Comparison of ENCODE assay signal across 14 cellular contexts in genomic region chr11:2677127-2677526, GRCh38. TPM values are rescaled to one million over a fixed set of nuclear protein-coding genes. Genes with fewer than 3 reads are reported as not detected.
DNase-seq lines count a peak whose midpoint lies in the region; ATAC-seq, FAIRE-seq and TF ChIP-seq lines count a peak whose summit lies in the region.
"Had no signal": no experiment of that assay in that cellular context is flagged by ENCODE, and none has a peak within 500 bp of the region (broad histone marks: within the 10 kb centered on the region; RNA-seq: fewer than 3 reads in every experiment).

No MANE protein-coding gene starts in this region.

- SMC1A ChIA-PET in GM12878 (lab: Charles Lee; ENCODE audit: uncharacterized antibody, unreplicated experiment), result no interaction called here

- no peak overlapping the region for H3K27ac ChIP-seq in HEK293 (ENCODE audit: extremely low read depth, low read depth, low read length)
- H3K27ac ChIP-seq in GM12878 (ENCODE audit: control insufficient read depth, insufficient read depth), result no peak overlapping the region
- no peak overlapping the region for H3K27ac ChIP-seq in mammary epithelial cell (ENCODE audit: insufficient read depth, low read depth, low read length)

- CTCF ChIA-PET in HEK293 (lab: Yijun Ruan, JAX) (no interaction called here), GM12878 (lab: Yijun Ruan, JAX) (no interaction called here), mammary epithelial cell (lab: Charles Lee; ENCODE audit: low non-redundant PET) (no interaction called here)

- H3K27me3 ChIP-seq in GM12878 (replicated peaks in 1 of 2; ENCODE audit: control insufficient read depth in 2 of 2, insufficient read depth in 2 of 2, low read length in 1 of 2), result no peaks in the 10 kb centered on the region
- H3K27me3 ChIP-seq in mammary epithelial cell (ENCODE audit: insufficient read depth, low read length), result no peaks in the 10 kb centered on the region

- 5% methylated on average over 1 of the region's 1 CpG for WGBS in GM12878 (ENCODE audit: insufficient coverage, insufficient replicate concordance, low lambda C conversion rate, missing lambda C conversion rate)
- 25% methylated on average over 1 of the region's 1 CpG for WGBS in mammary epithelial cell (ENCODE audit: low coverage, missing lambda C conversion rate)

- H3K4me1 ChIP-seq in HEK293 (ENCODE audit: control insufficient read depth, insufficient read depth, low read length) (0 out of 2 replicates have a peak, but pooled peaks cover 4% of the 10 kb centered on the region), GM12878 (ENCODE audit: control insufficient read depth, insufficient read depth, low read length) (peaks cover 7% of the 10 kb centered on the region; the same call in 1 of the 2 replicates), mammary epithelial cell (ENCODE audit: insufficient read depth, low read length) (no peaks in the 10 kb centered on the region)

- TF ChIP-seq EP300 in GM12878 (IDR thresholded peaks at IDR 0.05; ENCODE audit: borderline replicate concordance in 1 of 2, control insufficient read depth in 1 of 2, low read depth in 2 of 2, low read length in 2 of 2), result no peak

- no peak for TF ChIP-seq RAD21 in GM12878 (IDR thresholded peaks at IDR 0.05; ENCODE audit: insufficient read depth, low read depth, low read length)

- H3K79me2 ChIP-seq in GM12878 (ENCODE audit: control insufficient read depth, insufficient read depth, low read length), result no peaks in the 10 kb centered on the region; the same call in none of the 2 replicates
- H3K79me2 ChIP-seq in mammary epithelial cell (ENCODE audit: insufficient read depth, low read length), result no peaks in the 10 kb centered on the region

- RAD21 ChIA-PET in GM12878 (lab: Charles Lee; ENCODE audit: unreplicated experiment), result no interaction called here

- POLR2A ChIA-PET in HEK293 (lab: Yijun Ruan, JAX) (no interaction called here), GM12878 (lab: Charles Lee) (no interaction called here)

- H3K9me3 ChIP-seq in HEK293 (ENCODE audit: control insufficient read depth, insufficient read depth, low read depth, low read length) (no peaks in the 10 kb centered on the region), GM12878 (replicated peaks; ENCODE audit: control insufficient read depth, insufficient read depth, low read length) (no peaks in the 10 kb centered on the region), mammary epithelial cell (replicated peaks; ENCODE audit: insufficient read depth, low read length) (no peaks in the 10 kb centered on the region)

- H3K4me2 ChIP-seq in GM12878 (ENCODE audit: control insufficient read depth, insufficient read depth) (no peak overlapping the region), mammary epithelial cell (ENCODE audit: insufficient read depth, low read depth, low read length) (no peak overlapping the region)

- DNase-seq in CD1c-positive myeloid dendritic cell (ENCODE audit: extremely low spot score) (peak; percentile 71), NCI-H146 treated with DMSO at 0.1 percent for 48 hours (lab: John Stamatoyannopoulos, UW; ENCODE audit: unreplicated experiment) (peak; percentile 53), GM12878 (ENCODE audit: low read depth, low spot score) (peak; percentile 20), Ammon's horn (ENCODE audit: low spot score) (no peak), mammary epithelial cell (no peak), cerebellum (ENCODE audit: low spot score) (no peak)
- DNase-seq: ACHN; activated T-cell treated with anti-CD3 and anti-CD28 coated beads, Interleukin-2, amount 50 U/mL, for 48 hours; stimulated activated naive CD4-positive, alpha-beta T cell; T-helper 2 cell had no signal

- no peak for TF ChIP-seq POLR2A in GM12878 (IDR thresholded peaks at IDR 0.05; ENCODE audit: low read depth, low read length)

- in situ Hi-C loops in GM12878 (cut with MboI), result no loop called here
- in situ Hi-C loops in mammary epithelial cell (cut with MboI; ENCODE audit: low sequenced_read_pairs in 2 of 2), result no loop called here

- H3K36me3 ChIP-seq in HEK293 (ENCODE audit: control insufficient read depth in 2 of 2, insufficient read depth in 1 of 2, low read length in 2 of 2) (peaks cover 0 to 21% of the 10 kb centered on the region in 2 experiments; a peak in 1 of 3 replicates), GM12878 (ENCODE audit: control insufficient read depth in 2 of 2, insufficient read depth in 2 of 2, low read length in 1 of 2) (no peaks in the 10 kb centered on the region), mammary epithelial cell (ENCODE audit: insufficient read depth, low read length) (no peaks in the 10 kb centered on the region)

- ATAC-seq in GM12878 (peak; percentile 85), GM19455 (IDR thresholded peaks at IDR 0.05; ENCODE audit: unreplicated experiment) (no peak)
- ATAC-seq: sciatic nerve had no signal

- no peak overlapping the region for H3K4me3 ChIP-seq in HEK293 (ENCODE audit: low read depth, low read length)
- no peak overlapping the region for H3K4me3 ChIP-seq in GM12878
- H3K4me3 ChIP-seq in mammary epithelial cell (replicated peaks in 1 of 3; ENCODE audit: insufficient read depth in 1 of 3, low read depth in 2 of 3, low read length in 3 of 3), result no peak overlapping the region

- BruUV-seq in GM12878 (replicated peaks; lab: Mats Ljungman, UMichigan) (no TSS peak), mammary epithelial cell (replicated peaks; lab: Mats Ljungman, UMichigan) (no TSS peak)

- no peak for FAIRE-seq in GM12878 (lab: Jason Lieb, UNC)
- FAIRE-seq: D721Med had no signal

- dilution Hi-C loops in mammary epithelial cell (cut with HindIII; ENCODE audit: low sequenced_read_pairs), result no loop called here

- H2AFZ ChIP-seq in GM12878 (ENCODE audit: control insufficient read depth, low read depth, low read length) (no peak overlapping the region), mammary epithelial cell (ENCODE audit: low read depth, low read length) (no peak overlapping the region)

- intact Hi-C loops in GM12878 (cut with micrococcal nuclease; ENCODE audit: unreplicated experiment) (no loop called here), mammary epithelial cell (cut with micrococcal nuclease) (no loop called here)

- no peaks in the 10 kb centered on the region for H4K20me1 ChIP-seq in GM12878 (ENCODE audit: control insufficient read depth, insufficient read depth)
- no peaks in the 10 kb centered on the region for H4K20me1 ChIP-seq in mammary epithelial cell (ENCODE audit: insufficient read depth, low read length)

- TF ChIP-seq CTCF in HEK293 (tag by site-specific recombination; IDR thresholded peaks at IDR 0.05) (no peak), GM12878 (IDR thresholded peaks at IDR 0.05 in 2 of 3, conservative IDR thresholded peaks at IDR 0.05 in 1 of 3; ENCODE audit: control insufficient read depth in 2 of 3, extremely low read depth in 1 of 3, insufficient read depth in 1 of 3, low read depth in 3 of 3, low read length in 3 of 3) (no peak), mammary epithelial cell (conservative IDR thresholded peaks at IDR 0.05 in 1 of 2, IDR thresholded peaks at IDR 0.05 in 1 of 2; ENCODE audit: extremely low read depth in 1 of 2, insufficient read depth in 1 of 2, low read depth in 1 of 2, low read length in 2 of 2) (no peak)

- H3K9ac ChIP-seq in GM12878 (ENCODE audit: control insufficient read depth, insufficient read depth, low read length) (no peak overlapping the region), mammary epithelial cell (ENCODE audit: insufficient read depth, low read length) (no peak overlapping the region)

TF ChIP-seq in HEK293, 187 proteins besides CTCF, POLR2A, EP300 and RAD21 (continues in another document):
- TF ChIP-seq, protein P1, sequence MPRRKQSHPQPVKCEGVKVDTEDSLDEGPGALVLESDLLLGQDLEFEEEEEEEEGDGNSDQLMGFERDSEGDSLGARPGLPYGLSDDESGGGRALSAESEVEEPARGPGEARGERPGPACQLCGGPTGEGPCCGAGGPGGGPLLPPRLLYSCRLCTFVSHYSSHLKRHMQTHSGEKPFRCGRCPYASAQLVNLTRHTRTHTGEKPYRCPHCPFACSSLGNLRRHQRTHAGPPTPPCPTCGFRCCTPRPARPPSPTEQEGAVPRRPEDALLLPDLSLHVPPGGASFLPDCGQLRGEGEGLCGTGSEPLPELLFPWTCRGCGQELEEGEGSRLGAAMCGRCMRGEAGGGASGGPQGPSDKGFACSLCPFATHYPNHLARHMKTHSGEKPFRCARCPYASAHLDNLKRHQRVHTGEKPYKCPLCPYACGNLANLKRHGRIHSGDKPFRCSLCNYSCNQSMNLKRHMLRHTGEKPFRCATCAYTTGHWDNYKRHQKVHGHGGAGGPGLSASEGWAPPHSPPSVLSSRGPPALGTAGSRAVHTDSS (tag by site-specific recombination; IDR thresholded peaks at IDR 0.05), result no peak

TF ChIP-seq in GM12878, 131 proteins besides CTCF, POLR2A, EP300 and RAD21 (continues in another document):
- TF ChIP-seq RCOR1 (conservative IDR thresholded peaks at IDR 0.05; ENCODE audit: low read depth, low read length), result no peak
- TF ChIP-seq RAD51 (IDR thresholded peaks at IDR 0.05), result no peak

RNA-seq across cellular contexts. Expression of gene KCNQ1OT1, which starts 22.7 kb away (rescaled TPM):
- total RNA-seq in GM12878 (2013; cell fraction: nucleolus; rRNA removed), result 19.7 and 20.8 TPM in 2 replicates
- total RNA-seq in GM12878 (2014; rRNA removed) (1.1 TPM in 2 replicates), GM12878 (2014; rRNA removed; fragmentation: Illumina TruSeq; extraction: Trizol) (1.6 and 1.7 TPM in 2 replicates), GM12878 (2021) (1.1 and 1.3 TPM in 2 replicates), mammary epithelial cell (1 to 10 TPM in 1 of 2 donors, under 1 TPM in 1; 0.82 to 1.0 TPM), cerebellum (12.0 TPM)
- polyA plus RNA-seq in GM12878 (2011; ENCODE audit: low read depth), result 0.21 TPM
- polyA plus RNA-seq in GM12878 (2011; rRNA removed) (0.22 and 0.27 TPM in 2 replicates), GM12878 (2014; fragmentation: Illumina TruSeq; extraction: Trizol) (0.35 and 0.36 TPM in 2 replicates), GM12878 (2014; fragmentation: Nextera tagmentation; extraction: Ambion mirVana) (under 1 TPM; 0.02 to 0.13 TPM), GM12878 (2014; rRNA removed) (0.31 and 0.34 TPM in 2 replicates), GM12878 (2016; fragmentation: Nextera tagmentation; extraction: Ambion mirVana) (under 1 TPM; 0.47 to 0.62 TPM), mammary epithelial cell (0.01 TPM)
- 0.01 and 0.02 TPM in 2 replicates for polyA plus RNA-seq in GM12878 (2011; cell fraction: cytosol; rRNA removed)
- 1.7 and 1.8 TPM in 2 replicates for polyA plus RNA-seq in GM12878 (2011; cell fraction: nucleus; rRNA removed)
- polyA plus RNA-seq in GM12878 (2012), result 0.31 TPM in 2 replicates
- polyA minus RNA-seq in GM12878 (2011; rRNA and poly(A)+ RNA removed), result 2.4 and 3.0 TPM in 2 replicates
- polyA minus RNA-seq in GM12878 (2011; cell fraction: cytosol; rRNA and poly(A)+ RNA removed), result 0.10 and 0.13 TPM in 2 replicates
- 4.2 and 7.3 TPM in 2 replicates for polyA minus RNA-seq in GM12878 (2011; cell fraction: nucleus; rRNA and poly(A)+ RNA removed)
- 0.67 TPM for polyA minus RNA-seq in mammary epithelial cell

Comparison
In these comparisons a context has a peak if more than half of its experiments do, and no peak if none do; other contexts are left out.
1. DNase-seq: peak in CD1c-positive myeloid dendritic cell (single experiment), NCI-H146 treated with DMSO at 0.1 percent for 48 hours (single experiment) and GM12878 (single experiment); none in Ammon's horn (single experiment), mammary epithelial cell (single experiment) and cerebellum (single experiment).